In the genomic region with DNA sequence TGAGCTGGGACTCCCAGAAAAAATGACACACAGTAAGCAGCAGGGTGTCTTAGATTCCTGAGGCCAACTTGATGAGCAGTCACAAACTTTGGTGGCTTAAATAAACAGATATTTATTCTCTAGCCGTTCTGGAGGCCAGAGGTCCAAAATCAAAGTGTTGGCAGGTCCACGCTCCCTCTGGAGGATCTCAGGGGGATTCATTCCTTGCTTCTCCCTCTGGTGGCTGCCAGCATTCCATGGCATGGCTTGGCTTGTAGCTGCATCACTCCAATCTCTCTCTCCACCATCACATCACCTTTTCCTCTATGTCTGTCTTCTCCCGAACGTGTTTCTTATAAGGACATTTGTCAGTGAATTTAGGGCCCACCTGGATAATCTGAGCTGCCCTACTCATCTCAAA, we compare ENCODE assay signal across 2 cellular contexts.
TF ChIP-seq lines count a peak whose summit lies in the region.

No MANE protein-coding gene starts in this region.

TF ChIP-seq in HCT116, 20 proteins besides CTCF, POLR2A, EP300 and RAD21 (continued from another document):
- TF ChIP-seq, protein P1, sequence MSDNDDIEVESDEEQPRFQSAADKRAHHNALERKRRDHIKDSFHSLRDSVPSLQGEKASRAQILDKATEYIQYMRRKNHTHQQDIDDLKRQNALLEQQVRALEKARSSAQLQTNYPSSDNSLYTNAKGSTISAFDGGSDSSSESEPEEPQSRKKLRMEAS (IDR thresholded peaks at IDR 0.05), result no peak
- TF ChIP-seq YY1 (IDR thresholded peaks at IDR 0.05; ENCODE audit: extremely low read depth, insufficient replicate concordance, low read depth, low read length), result no peak
- no peak for TF ChIP-seq FOSL1 (IDR thresholded peaks at IDR 0.05; ENCODE audit: low read depth)

TF ChIP-seq in SK-N-SH treated with all-trans-retinoic acid at 6 μM for 48 hours, 23 proteins besides CTCF, POLR2A, EP300 and RAD21 (continued from another document):
- TF ChIP-seq, protein P2, sequence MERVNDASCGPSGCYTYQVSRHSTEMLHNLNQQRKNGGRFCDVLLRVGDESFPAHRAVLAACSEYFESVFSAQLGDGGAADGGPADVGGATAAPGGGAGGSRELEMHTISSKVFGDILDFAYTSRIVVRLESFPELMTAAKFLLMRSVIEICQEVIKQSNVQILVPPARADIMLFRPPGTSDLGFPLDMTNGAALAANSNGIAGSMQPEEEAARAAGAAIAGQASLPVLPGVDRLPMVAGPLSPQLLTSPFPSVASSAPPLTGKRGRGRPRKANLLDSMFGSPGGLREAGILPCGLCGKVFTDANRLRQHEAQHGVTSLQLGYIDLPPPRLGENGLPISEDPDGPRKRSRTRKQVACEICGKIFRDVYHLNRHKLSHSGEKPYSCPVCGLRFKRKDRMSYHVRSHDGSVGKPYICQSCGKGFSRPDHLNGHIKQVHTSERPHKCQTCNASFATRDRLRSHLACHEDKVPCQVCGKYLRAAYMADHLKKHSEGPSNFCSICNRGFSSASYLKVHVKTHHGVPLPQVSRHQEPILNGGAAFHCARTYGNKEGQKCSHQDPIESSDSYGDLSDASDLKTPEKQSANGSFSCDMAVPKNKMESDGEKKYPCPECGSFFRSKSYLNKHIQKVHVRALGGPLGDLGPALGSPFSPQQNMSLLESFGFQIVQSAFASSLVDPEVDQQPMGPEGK (CRISPR knock-in tag; IDR thresholded peaks at IDR 0.05; ENCODE audit: borderline replicate concordance), result no peak
- TF ChIP-seq TSHZ2 (CRISPR knock-in tag; IDR thresholded peaks at IDR 0.05) (no peak), ARNTL (CRISPR knock-in tag; IDR thresholded peaks at IDR 0.05; ENCODE audit: borderline replicate concordance, low read depth) (no peak), ZC3H10 (CRISPR knock-in tag; IDR thresholded peaks at IDR 0.05) (no peak), ZNF70 (CRISPR knock-in tag; IDR thresholded peaks at IDR 0.05) (no peak), SNAI2 (CRISPR knock-in tag; IDR thresholded peaks at IDR 0.05) (no peak), OSR1 (CRISPR knock-in tag; IDR thresholded peaks at IDR 0.05) (no peak), TOX (CRISPR knock-in tag; IDR thresholded peaks at IDR 0.05; ENCODE audit: borderline replicate concordance) (no peak), ZNF8 (CRISPR knock-in tag; IDR thresholded peaks at IDR 0.05) (no peak), RARB (CRISPR knock-in tag; IDR thresholded peaks at IDR 0.05) (no peak)
